8 cellular contexts compared by ENCODE assay signal in the genomic region with DNA sequence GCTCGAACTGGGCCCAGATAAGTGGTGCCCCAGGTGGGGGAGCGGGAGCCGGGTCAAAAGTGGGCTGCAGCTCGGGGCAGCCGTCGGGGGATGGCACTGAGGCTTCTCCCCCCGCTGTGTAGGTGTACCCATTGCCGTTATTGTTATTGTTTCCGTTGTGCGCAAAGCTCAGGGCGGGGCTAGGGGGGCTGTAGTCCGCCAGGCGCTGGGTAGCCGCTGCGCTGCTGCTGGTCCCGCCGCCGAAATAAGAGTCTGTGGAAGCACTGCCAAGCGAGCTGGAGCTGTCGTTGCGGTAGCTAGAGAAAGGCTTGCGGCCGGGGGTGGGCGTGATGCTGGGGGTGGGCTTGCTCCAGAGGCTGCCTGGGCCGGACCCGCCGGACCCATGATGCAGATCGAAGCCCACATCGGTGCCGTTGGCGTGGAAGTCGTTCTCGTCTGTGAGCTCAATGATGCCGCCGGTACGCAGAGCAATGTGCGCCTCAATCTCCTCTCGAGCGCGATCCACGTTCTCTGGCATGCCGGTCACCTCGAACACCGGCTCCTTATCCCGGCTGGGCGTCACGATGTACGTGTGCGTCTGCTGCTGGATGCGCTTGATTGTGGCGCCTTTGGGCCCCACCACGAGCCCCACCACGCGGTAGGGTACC. TPM values are rescaled to one million over a fixed set of nuclear protein-coding genes. Genes with fewer than 3 reads are reported as not detected.
A peak's percentile ranks its signal among the peaks of the same experiment; 100 is the strongest.
DNase-seq lines count a peak whose midpoint lies in the region; ATAC-seq and TF ChIP-seq lines count a peak whose summit lies in the region.

No MANE protein-coding gene starts in this region.

- peaks cover 16% of the 10 kb centered on the region for H3K4me1 ChIP-seq in thymus (ENCODE audit: control insufficient read depth, insufficient read depth, low read length)

- H3K9me3 Mint-ChIP-seq in activated CD4-positive, alpha-beta T cell treated with anti-CD3 and anti-CD28 coated beads, Interleukin-2, amount 10 ng/mL, durations not matched to agents 24 days and 14 days, result no peaks in the 10 kb centered on the region

- H3K27me3 Mint-ChIP-seq in activated CD4-positive, alpha-beta T cell treated with anti-CD3 and anti-CD28 coated beads, Interleukin-2, amount 10 ng/mL, durations not matched to agents 24 days and 14 days, result peaks cover 29% of the 10 kb centered on the region

- intact Hi-C loops in activated CD4-positive, alpha-beta T cell treated with anti-CD3 and anti-CD28 coated beads, Interleukin-2, amount 10 ng/mL, durations not matched to agents 24 days and 14 days (cut with micrococcal nuclease), result loop anchor here (10.0 kb wide), 2 partner anchors 779 to 1059 kb away; a partner anchor contains a TSS

- no peak overlapping the region for H3K27ac ChIP-seq in thymus (ENCODE audit: low read depth)

- H3K36me3 Mint-ChIP-seq in activated CD4-positive, alpha-beta T cell treated with anti-CD3 and anti-CD28 coated beads, Interleukin-2, amount 10 ng/mL, durations not matched to agents 24 days and 14 days (ENCODE audit: low read depth), result no peaks in the 10 kb centered on the region

- H3K27ac Mint-ChIP-seq in activated CD4-positive, alpha-beta T cell treated with anti-CD3 and anti-CD28 coated beads, Interleukin-2, amount 10 ng/mL, durations not matched to agents 24 days and 14 days, result no peak overlapping the region

- no peak for TF ChIP-seq CTCF in astrocyte of the spinal cord (IDR thresholded peaks at IDR 0.05; ENCODE audit: low read depth, low read length)

- in situ Hi-C loops in astrocyte of the spinal cord (cut with HindIII; ENCODE audit: low sequenced_read_pairs), result no loop called here

- no peak for DNase-seq in activated CD4-positive, alpha-beta T cell treated with anti-CD3 and anti-CD28 coated beads, Interleukin-2, amount 10 ng/mL, durations not matched to agents 24 days and 14 days
- no peak for DNase-seq in activated CD4-positive, alpha-beta T cell treated with anti-CD3 and anti-CD28 coated beads, Interleukin-2, amount 50 U/mL, for 4 hours
- no peak for DNase-seq in astrocyte of the spinal cord (ENCODE audit: low read depth, low spot score)
- DNase-seq in left kidney (ENCODE audit: low read depth, low spot score), result peak; percentile 35
- no peak for DNase-seq in GF-D8 (lab: John Stamatoyannopoulos, UW)

- peaks cover 17% of the 10 kb centered on the region for H3K4me1 Mint-ChIP-seq in activated CD4-positive, alpha-beta T cell treated with anti-CD3 and anti-CD28 coated beads, Interleukin-2, amount 10 ng/mL, durations not matched to agents 24 days and 14 days

- peaks cover 12% of the 10 kb centered on the region for H3K36me3 ChIP-seq in thymus (ENCODE audit: control insufficient read depth, insufficient read depth)

- H3K4me3 ChIP-seq in astrocyte of the spinal cord (ENCODE audit: low read depth, low read length), result peak overlapping the region; percentile 90
- peak overlapping the region; percentile 61 for H3K4me3 ChIP-seq in thymus (ENCODE audit: low read length)

- H3K27me3 ChIP-seq in thymus (ENCODE audit: control insufficient read depth, insufficient read depth), result no peaks in the 10 kb centered on the region

- H3K4me3 Mint-ChIP-seq in activated CD4-positive, alpha-beta T cell treated with anti-CD3 and anti-CD28 coated beads, Interleukin-2, amount 10 ng/mL, durations not matched to agents 24 days and 14 days, result peak overlapping the region; percentile 91

- ATAC-seq in GM21423 (IDR thresholded peaks at IDR 0.05; ENCODE audit: unreplicated experiment), result no peak
- ATAC-seq in HG03460 (IDR thresholded peaks at IDR 0.05; ENCODE audit: unreplicated experiment), result no peak

- H3K9me3 ChIP-seq in thymus (ENCODE audit: control insufficient read depth), result no peaks in the 10 kb centered on the region

- WGBS in thymus, result 58% methylated on average over 54 of the region's 54 CpGs

RNA-seq across cellular contexts. Expression of a gene that starts 2.0 kb away (rescaled TPM):
- total RNA-seq in activated CD4-positive, alpha-beta T cell treated with anti-CD3 and anti-CD28 coated beads, Interleukin-2, amount 10 ng/mL, durations not matched to agents 24 days and 14 days, result 1.1 TPM in 2 replicates
- polyA plus RNA-seq in thymus, result 8.4 TPM
